In genomic region chr11:65779919-65780769, GRCh38 we compare ENCODE assay signal across 8 cellular contexts. TPM values are rescaled to one million over a fixed set of nuclear protein-coding genes. Genes with fewer than 3 reads are reported as not detected.
DNase-seq lines count a peak whose midpoint lies in the region; ATAC-seq, FAIRE-seq and TF ChIP-seq lines count a peak whose summit lies in the region.

No MANE protein-coding gene starts in this region.

- no peak overlapping the region for H2BK20ac ChIP-seq in H1 (ENCODE audit: low read length)

- peak overlapping the region; percentile 90 for H3K18ac ChIP-seq in H1 (ENCODE audit: extremely low read depth, low read length)
- peak overlapping the region; percentile 62 for H3K18ac ChIP-seq in mesendoderm (ENCODE audit: low read length)

- no peak for DNase-seq in AG04449 (ENCODE audit: low read depth, low spot score)
- DNase-seq in NCI-H774 (lab: John Stamatoyannopoulos, UW): peak; percentile 72
- DNase-seq in activated CD8-positive, alpha-beta memory T cell treated with anti-CD3 and anti-CD28 coated beads for 48 hours (ENCODE audit: low read depth in 2 of 3, low spot score in 2 of 3): peak; percentile 69 to 76 (median 71)
- peak; percentile 70 to 97 for DNase-seq in H1 (ENCODE audit: low read depth in 1 of 2, low spot score in 2 of 2)
- peak; percentile 92 for DNase-seq in mesendoderm
- peak; percentile 62 for DNase-seq in stimulated activated CD8-positive, alpha-beta memory T cell treated with anti-CD3 and anti-CD28 coated beads, Interleukin-12 subunit alpha, Interleukin-12 subunit beta, amount 100 ng/mL, for 4 hours (ENCODE audit: low read depth)

- peak overlapping the region; percentile 29 to 95 for H3K4me2 ChIP-seq in H1 (ENCODE audit: insufficient read depth in 1 of 2, low read depth in 2 of 2, low read length in 2 of 2)
- peak overlapping the region; percentile 92 for H3K4me2 ChIP-seq in mesendoderm (ENCODE audit: low read length)

- no peaks in the 10 kb centered on the region for H3K9me3 ChIP-seq in H1 (ENCODE audit: insufficient read depth in 2 of 2, low read depth in 1 of 2, low read length in 1 of 2)

- H4K91ac ChIP-seq in H1 (replicated peaks; ENCODE audit: insufficient read length, low read length): peak overlapping the region; percentile 89

- peak in 1 of 2 experiments; percentile 67; a peak in 1 of 3 replicates for TF ChIP-seq EP300 in H1 (IDR thresholded peaks at IDR 0.05; ENCODE audit: borderline replicate concordance in 1 of 2, low read depth in 2 of 2, low read length in 2 of 2)

- H2AK5ac ChIP-seq in H1 (ENCODE audit: low read depth, low read length) (no peak overlapping the region), mesendoderm (ENCODE audit: low read length) (no peak overlapping the region)

- H3K4me3 ChIP-seq in AG04449 (ENCODE audit: low read depth, low read length) (peak overlapping the region; percentile 80), H1 (ENCODE audit: extremely low read depth in 1 of 4, insufficient read depth in 2 of 4, low read depth in 3 of 4, low read length in 4 of 4) (peak overlapping the region; percentile 43 to 89 (median 52)), mesendoderm (ENCODE audit: low read length) (peak overlapping the region; percentile 76)

- H3K23ac ChIP-seq in H1 (ENCODE audit: insufficient read length) (no peak overlapping the region), mesendoderm (ENCODE audit: low read length) (peak overlapping the region; percentile 80)

- peaks cover 4% of the 10 kb centered on the region; the same call in 1 of the 2 replicates for H3K23me2 ChIP-seq in H1 (ENCODE audit: low read depth, low read length)

- ATAC-seq in GM18520 (IDR thresholded peaks at IDR 0.05; ENCODE audit: unreplicated experiment): peak; percentile 33
- ATAC-seq in HG03139 (IDR thresholded peaks at IDR 0.05; ENCODE audit: unreplicated experiment): peak; percentile 39

- peaks cover 0 to 16% (median 3%) of the 10 kb centered on the region in 4 experiments; a peak in 6 of 7 replicates for H3K4me1 ChIP-seq in H1 (replicated peaks in 1 of 4; ENCODE audit: control insufficient read depth in 3 of 4, insufficient read depth in 4 of 4, low read length in 3 of 4)
- H3K4me1 ChIP-seq in mesendoderm (ENCODE audit: control insufficient read depth, low read depth, low read length): no peaks in the 10 kb centered on the region

- H2BK120ac ChIP-seq in H1 (replicated peaks; ENCODE audit: low read depth, low read length) (no peak overlapping the region), mesendoderm (ENCODE audit: low read depth, low read length) (no peak overlapping the region)

- CTCF ChIA-PET in AG04449 (lab: Yijun Ruan, JAX) (interaction anchor here (0.7 to 4.0 kb wide), 40 partner anchors 9 to 211 kb away, joined by 3 to 76 read pairs (median 5); partner anchors contain the start of genes FIBP, KAT5, RNASEH2C and SNX32), H1 (lab: Charles Lee; ENCODE audit: partially characterized antibody) (interaction anchor here (0.6 to 13.2 kb wide), 50 partner anchors 10 to 497 kb away, joined by 3 to 347 read pairs (median 5); partner anchors contain the start of genes CCDC85B, EFEMP2, FIBP and KAT5)

- no peak for TF ChIP-seq POLR2A in H1 (IDR thresholded peaks at IDR 0.05; ENCODE audit: control extremely low read depth in 1 of 2, low read depth in 2 of 2, low read length in 2 of 2)

- H3K79me2 ChIP-seq in H1 (ENCODE audit: control insufficient read depth in 1 of 2, insufficient read depth in 2 of 2, low read length in 2 of 2): no peaks in the 10 kb centered on the region
- no peaks in the 10 kb centered on the region for H3K79me2 ChIP-seq in mesendoderm (ENCODE audit: control insufficient read depth, insufficient read depth, low read length)

- H3K27ac ChIP-seq in H1 (ENCODE audit: low read depth, low read length): no peak overlapping the region
- H3K27ac ChIP-seq in mesendoderm (ENCODE audit: low read depth, low read length): peak overlapping the region; percentile 21

- H3K56ac ChIP-seq in H1 (replicated peaks; ENCODE audit: insufficient read length, low read depth, low read length) (no peak overlapping the region), mesendoderm (ENCODE audit: low read length) (peak overlapping the region; percentile 98)

- H2BK5ac ChIP-seq in H1 (ENCODE audit: low read depth, low read length) (0 out of 2 replicates have a peak overlapping the region, but pooled peaks have one; percentile 39), mesendoderm (ENCODE audit: low read length) (no peak overlapping the region)

- H2BK12ac ChIP-seq in H1 (ENCODE audit: low read depth, low read length): no peak overlapping the region

- H3K4ac ChIP-seq in H1 (replicated peaks; ENCODE audit: insufficient read length, low read depth, low read length) (peak overlapping the region; percentile 53), mesendoderm (ENCODE audit: low read depth, low read length) (peak overlapping the region; percentile 75)

- H4K8ac ChIP-seq in H1 (ENCODE audit: extremely low read depth, insufficient read depth, low read length): peak overlapping the region; percentile 93
- no peak overlapping the region for H4K8ac ChIP-seq in mesendoderm (ENCODE audit: low read depth, low read length)

- 7% methylated on average over 54 of the region's 76 CpGs; no CpG with 5 or more reads in 1 of the 2 experiments for WGBS in H1 (ENCODE audit: extremely low coverage in 1 of 2, insufficient coverage in 1 of 2, insufficient read length in 1 of 2, insufficient replicate concordance in 2 of 2, low coverage in 1 of 2, low lambda C conversion rate in 2 of 2, missing lambda C conversion rate in 1 of 2), 2 experiments
- no CpG with 5 or more reads among the region's 76 CpGs for WGBS in mesendoderm (ENCODE audit: extremely low coverage, insufficient coverage, low lambda C conversion rate)

- no peak for FAIRE-seq in H1 (lab: Jason Lieb, UNC)

- H3K36me3 ChIP-seq in H1 (ENCODE audit: control insufficient read depth in 2 of 4, insufficient read depth in 4 of 4, low read length in 3 of 4) (peaks cover 0 to 11% (median 0%) of the 10 kb centered on the region in 4 experiments; a peak in 3 of 8 replicates), mesendoderm (ENCODE audit: control insufficient read depth, insufficient read depth, low read length) (no peaks in the 10 kb centered on the region)

- no peak overlapping the region for H3K14ac ChIP-seq in H1 (ENCODE audit: insufficient read length)

- peak overlapping the region; percentile 89 for H4K5ac ChIP-seq in H1 (ENCODE audit: insufficient read length, low read depth, low read length)
- no peak overlapping the region for H4K5ac ChIP-seq in mesendoderm (ENCODE audit: low read length)

- H3K79me1 ChIP-seq in H1 (ENCODE audit: low read depth, low read length): 0 out of 2 replicates have a peak, but pooled peaks cover 2% of the 10 kb centered on the region
- no peaks in the 10 kb centered on the region for H3K79me1 ChIP-seq in mesendoderm (ENCODE audit: low read length)

- H4K20me1 ChIP-seq in H1 (replicated peaks in 1 of 2; ENCODE audit: control insufficient read depth in 1 of 2, insufficient read depth in 2 of 2, low read length in 2 of 2): peaks cover 1 to 16% of the 10 kb centered on the region in 2 experiments

- H3K9ac ChIP-seq in H1 (replicated peaks in 1 of 4; ENCODE audit: extremely low read depth in 1 of 4, low read depth in 3 of 4, low read length in 3 of 4) (peak overlapping the region in 3 of 4 experiments; percentile 3 to 52 (median 38); a peak in 5 of 7 replicates), mesendoderm (ENCODE audit: low read length) (peak overlapping the region; percentile 95)

- POLR2A ChIA-PET in AG04449 (lab: Yijun Ruan, JAX): no interaction called here
- POLR2A ChIA-PET in H1 (lab: Charles Lee; ENCODE audit: partially characterized antibody): interaction anchor here (0.6 to 2.3 kb wide), 22 partner anchors 8 to 195 kb away, joined by 3 to 9 read pairs (median 5); partner anchors contain the start of genes KAT5, MUS81 and SNX32

- peaks cover 1 to 24% (median 20%) of the 10 kb centered on the region in 4 experiments for H3K27me3 ChIP-seq in H1 (replicated peaks in 1 of 4; ENCODE audit: control insufficient read depth in 3 of 4, extremely low read depth in 1 of 4, insufficient read depth in 3 of 4, low read length in 3 of 4)
- H3K27me3 ChIP-seq in mesendoderm (ENCODE audit: insufficient read depth, low read length, poor library complexity): no peaks in the 10 kb centered on the region

- peak; percentile 79 to 88 for TF ChIP-seq RAD21 in H1 (IDR thresholded peaks at IDR 0.05 in 1 of 2, conservative IDR thresholded peaks at IDR 0.05 in 1 of 2; ENCODE audit: low read depth in 2 of 2, low read length in 2 of 2)

- H2BK15ac ChIP-seq in H1 (ENCODE audit: low read length) (no peak overlapping the region), mesendoderm (replicated peaks; ENCODE audit: low read depth) (no peak overlapping the region)

- peak overlapping the region; percentile 27; the same call in 1 of the 2 replicates for H2AFZ ChIP-seq in H1 (ENCODE audit: low read length)

- peak; percentile 82 for TF ChIP-seq CTCF in AG04449 (IDR thresholded peaks at IDR 0.05; ENCODE audit: insufficient read depth, low read length, missing control alignments)
- TF ChIP-seq CTCF in H1 (IDR thresholded peaks at IDR 0.05; ENCODE audit: control extremely low read depth in 1 of 3, insufficient read depth in 1 of 3, low read depth in 1 of 3, low read length in 3 of 3): peak in 2 of 3 experiments; percentile 99 to 100; a peak in 3 of 4 replicates

RNA-seq across cellular contexts. Expression of gene AP5B1, which starts 0.6 kb away (rescaled TPM):
- total RNA-seq in H1 (2021; fragmentation: NEBNext Ultra II Directional; extraction: Animal tissue kit (Norgen Biotek cat#: 25700)): 9.9 and 10.0 TPM in 2 replicates
- polyA plus RNA-seq in H1 (2011; rRNA removed): 7.6 and 10.3 TPM in 2 replicates
- polyA plus RNA-seq in H1 (2011; cell fraction: cytosol; rRNA removed): 6.2 TPM
- polyA plus RNA-seq in H1 (2011; cell fraction: nucleus; rRNA removed): 12.5 TPM
- polyA plus RNA-seq in H1 (2012, experiment 1 of 2): 5.0 to 7.0 TPM (median 6.4 TPM) in 4 replicates
- polyA plus RNA-seq in H1 (2012, experiment 2 of 2): 6.4 TPM
- 4.2 TPM for polyA plus RNA-seq in H1 (2013, experiment 1 of 2)
- 4.2 TPM for polyA plus RNA-seq in H1 (2013, experiment 2 of 2)
- polyA minus RNA-seq in H1 (2011; rRNA and poly(A)+ RNA removed): 8.5 and 8.6 TPM in 2 replicates
- polyA minus RNA-seq in H1 (2011; cell fraction: cytosol; rRNA and poly(A)+ RNA removed): 9.2 TPM
- polyA minus RNA-seq in H1 (2011; cell fraction: nucleus; rRNA and poly(A)+ RNA removed): 10.7 TPM
- polyA plus RNA-seq in mesendoderm (2013, experiment 1 of 2): 1.4 TPM
- 1.5 TPM for polyA plus RNA-seq in mesendoderm (2013, experiment 2 of 2)

RNA-seq across cellular contexts. Expression of gene OVOL1, which starts 6.7 kb away (rescaled TPM):
- total RNA-seq in H1 (2021; fragmentation: NEBNext Ultra II Directional; extraction: Animal tissue kit (Norgen Biotek cat#: 25700)): 3.3 and 3.4 TPM in 2 replicates
- 2.6 and 3.3 TPM in 2 replicates for polyA plus RNA-seq in H1 (2011; rRNA removed)
- 2.5 TPM for polyA plus RNA-seq in H1 (2011; cell fraction: cytosol; rRNA removed)
- 3.3 TPM for polyA plus RNA-seq in H1 (2011; cell fraction: nucleus; rRNA removed)
- polyA plus RNA-seq in H1 (2012, experiment 1 of 2): 2.3 to 2.6 TPM (median 2.5 TPM) in 4 replicates
- polyA plus RNA-seq in H1 (2012, experiment 2 of 2): 3.8 TPM
- polyA plus RNA-seq in H1 (2013, experiment 1 of 2): 1.8 TPM
- polyA plus RNA-seq in H1 (2013, experiment 2 of 2): 2.2 TPM
- polyA minus RNA-seq in H1 (2011; rRNA and poly(A)+ RNA removed): 2.9 TPM in 2 replicates
- 1.4 TPM for polyA minus RNA-seq in H1 (2011; cell fraction: cytosol; rRNA and poly(A)+ RNA removed)
- 2.0 TPM for polyA minus RNA-seq in H1 (2011; cell fraction: nucleus; rRNA and poly(A)+ RNA removed)
- polyA plus RNA-seq in mesendoderm (2013, experiment 1 of 2): 1.7 TPM
- 2.0 TPM for polyA plus RNA-seq in mesendoderm (2013, experiment 2 of 2)

RNA-seq across cellular contexts. Expression of gene SNX32, which starts 53.6 kb away (rescaled TPM):
- total RNA-seq in H1 (2021; fragmentation: NEBNext Ultra II Directional; extraction: Animal tissue kit (Norgen Biotek cat#: 25700)): 1.1 and 2.2 TPM in 2 replicates
- polyA plus RNA-seq in H1 (2011; rRNA removed): 0.76 and 1.4 TPM in 2 replicates
- 0.96 TPM for polyA plus RNA-seq in H1 (2011; cell fraction: cytosol; rRNA removed)
- 7.1 TPM for polyA plus RNA-seq in H1 (2011; cell fraction: nucleus; rRNA removed)
- polyA plus RNA-seq in H1 (2012, experiment 1 of 2): 1.2 to 2.6 TPM (median 2.2 TPM) in 4 replicates
- 1.2 TPM for polyA plus RNA-seq in H1 (2012, experiment 2 of 2)
- polyA plus RNA-seq in H1 (2013, experiment 1 of 2): 0.61 TPM
- polyA plus RNA-seq in H1 (2013, experiment 2 of 2): 0.57 TPM
- 0.54 and 1.1 TPM in 2 replicates for polyA minus RNA-seq in H1 (2011; rRNA and poly(A)+ RNA removed)
- not detected for polyA minus RNA-seq in H1 (2011; cell fraction: cytosol; rRNA and poly(A)+ RNA removed)
- 1.6 TPM for polyA minus RNA-seq in H1 (2011; cell fraction: nucleus; rRNA and poly(A)+ RNA removed)
- 0.10 TPM for polyA plus RNA-seq in mesendoderm (2013, experiment 1 of 2)
- polyA plus RNA-seq in mesendoderm (2013, experiment 2 of 2): 0.08 TPM

RNA-seq across cellular contexts. Expression of gene RNASEH2C, which starts 59.5 kb away (rescaled TPM):
- total RNA-seq in H1 (2021; fragmentation: NEBNext Ultra II Directional; extraction: Animal tissue kit (Norgen Biotek cat#: 25700)): 37.9 and 40.2 TPM in 2 replicates
- polyA plus RNA-seq in H1 (2011; rRNA removed): 60.3 and 74.8 TPM in 2 replicates
- 61.0 TPM for polyA plus RNA-seq in H1 (2011; cell fraction: cytosol; rRNA removed)
- 53.6 TPM for polyA plus RNA-seq in H1 (2011; cell fraction: nucleus; rRNA removed)
- polyA plus RNA-seq in H1 (2012, experiment 1 of 2): 22.2 to 39.2 TPM (median 31.6 TPM) in 4 replicates
- polyA plus RNA-seq in H1 (2012, experiment 2 of 2): 22.1 TPM
- polyA plus RNA-seq in H1 (2013, experiment 1 of 2): 30.3 TPM
- polyA plus RNA-seq in H1 (2013, experiment 2 of 2): 31.1 TPM
- 6.7 and 10.2 TPM in 2 replicates for polyA minus RNA-seq in H1 (2011; rRNA and poly(A)+ RNA removed)
- 26.4 TPM for polyA minus RNA-seq in H1 (2011; cell fraction: cytosol; rRNA and poly(A)+ RNA removed)
- 27.1 TPM for polyA minus RNA-seq in H1 (2011; cell fraction: nucleus; rRNA and poly(A)+ RNA removed)
- 38.3 TPM for polyA plus RNA-seq in mesendoderm (2013, experiment 1 of 2)
- polyA plus RNA-seq in mesendoderm (2013, experiment 2 of 2): 40.3 TPM
